ENCODE assay signal across 39 cellular contexts in the genomic region with DNA sequence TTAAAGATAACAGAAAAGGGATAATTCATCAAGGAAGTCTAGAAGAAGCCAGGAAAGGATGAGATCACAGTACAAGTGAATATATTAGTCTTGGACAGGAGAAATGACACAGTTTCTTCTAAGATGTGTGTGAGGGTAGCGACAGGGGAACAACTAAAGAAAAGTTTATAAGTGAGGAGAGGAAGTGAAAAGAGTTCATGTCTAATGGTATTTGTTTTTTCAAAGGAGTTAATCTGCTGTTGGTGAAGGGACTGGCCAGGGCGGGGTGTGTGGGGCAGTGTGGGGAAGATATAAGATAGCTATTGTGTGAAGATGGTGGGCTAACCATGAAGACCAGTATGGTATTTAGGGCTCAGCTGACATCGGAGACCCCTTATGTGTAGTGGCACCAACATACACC. TPM values are rescaled to one million over a fixed set of nuclear protein-coding genes. Genes with fewer than 3 reads are reported as not detected.
"Had no signal": no experiment of that assay in that cellular context is flagged by ENCODE, and none has a peak within 500 bp of the region (broad histone marks: within the 10 kb centered on the region; RNA-seq: fewer than 3 reads in every experiment).

No MANE protein-coding gene starts in this region.

- DNase-seq: activated CD4-positive, alpha-beta memory T cell treated with anti-CD3 and anti-CD28 coated beads for 36 hours; activated CD4-positive, alpha-beta T cell treated with anti-CD3 and anti-CD28 coated beads for 4 hours; activated CD4-positive, alpha-beta T cell treated with anti-CD3 and anti-CD28 coated beads, Interleukin-2, amount 50 U/mL, for 1 hour; activated CD4-positive, CD25-positive, alpha-beta regulatory T cell treated with anti-CD3 and anti-CD28 coated beads, Interleukin-2, amount 50 U/mL, for 72 hours; activated CD8-positive, alpha-beta memory T cell treated with anti-CD3 and anti-CD28 coated beads, Interleukin-2, amount 50 U/mL, for 4 hours; activated gamma-delta T cell treated with Interleukin-2 at 50 U/mL for 16 hours; activated naive CD4-positive, alpha-beta T cell treated with anti-CD3 and anti-CD28 coated beads for 36 hours; activated T-cell treated with anti-CD3 and anti-CD28 coated beads for 4 hours; activated T-cell treated with anti-CD3 and anti-CD28 coated beads, Interleukin-2, amount 50 U/mL, for 4 hours; adrenal gland; body of pancreas; caudate nucleus; Karpas-422; KBM-7; NCI-H1048; NCI-H1436 treated with DMSO at 0.1 percent for 48 hours; NCI-H1694 treated with DMSO at 0.1 percent for 48 hours; NCI-H2029 treated with DMSO at 0.1 percent for 48 hours; NCI-H2107; NCI-H2171; NCI-H510A; NCI-H526; NCI-H748 treated with DMSO at 0.1 percent for 48 hours; NK-92 treated with Interleukin-12 subunit alpha and Interleukin-12 subunit beta, amount 100 ng/mL, for 24 hours; PC-9; SHP77; SJCRH30 had no signal

- H3K4me2 ChIP-seq: PC-9 had no signal

- H3K27me3 Mint-ChIP-seq: activated CD4-positive, alpha-beta memory T cell treated with anti-CD3 and anti-CD28 coated beads for 36 hours had no signal

- ATAC-seq: activated naive CD4-positive, alpha-beta T cell treated with anti-CD3 and anti-CD28 coated beads, Interleukin-2, amount 50 U/mL, for 72 hours; activated T-cell treated with anti-CD3 and anti-CD28 coated beads, Interleukin-2, amount 50 U/mL, for 4 hours; body of pancreas; WTC11 had no signal

- H3K27ac ChIP-seq: adrenal gland, body of pancreas, breast epithelium, PC-9, SJCRH30, SK-N-MC had no signal

- H3K4me1 ChIP-seq: SJCRH30 had no signal

- H3K9me3 Mint-ChIP-seq: activated CD4-positive, alpha-beta memory T cell treated with anti-CD3 and anti-CD28 coated beads for 36 hours; activated naive CD4-positive, alpha-beta T cell treated with anti-CD3 and anti-CD28 coated beads for 36 hours; activated naive CD4-positive, alpha-beta T cell treated with anti-CD3 and anti-CD28 coated beads, Interleukin-2, amount 50 U/mL, for 72 hours; activated T-cell treated with anti-CD3 and anti-CD28 coated beads, Interleukin-2, amount 50 U/mL, for 4 hours; activated T-helper 1 cell treated with anti-CD3 and anti-CD28 coated beads, Interleukin-12 subunit alpha, Interleukin-12 subunit beta, Interleukin-2, Interleukin-4 antibody, amounts not matched to agents 30 ng/mL and 10 ng/mL and 1 ng/mL, durations not matched to agents 14 hours and 24 hours and 36 hours; T-helper 1 cell treated with Interleukin-12 subunit alpha and Interleukin-12 subunit beta and Interleukin-4 antibody, amounts not matched to agents 30 μg/mL and 1 μg/mL, for 36 hours; T-helper 2 cell treated with Interferon-gamma antibody and Interleukin-4, amounts not matched to agents 5 μg/mL and 100 μg/mL, for 36 hours; WTC11 had no signal

- H3K36me3 Mint-ChIP-seq: activated CD4-positive, alpha-beta memory T cell treated with anti-CD3 and anti-CD28 coated beads for 36 hours; activated naive CD4-positive, alpha-beta T cell treated with anti-CD3 and anti-CD28 coated beads, Interleukin-2, amount 50 U/mL, for 72 hours; WTC11 had no signal

- H3K27me3 ChIP-seq: adrenal gland, body of pancreas, breast epithelium had no signal

- H3K27ac Mint-ChIP-seq: activated CD4-positive, alpha-beta memory T cell treated with anti-CD3 and anti-CD28 coated beads for 36 hours; activated naive CD4-positive, alpha-beta T cell treated with anti-CD3 and anti-CD28 coated beads for 36 hours; activated naive CD4-positive, alpha-beta T cell treated with anti-CD3 and anti-CD28 coated beads, Interleukin-2, amount 50 U/mL, for 72 hours; activated T-helper 1 cell treated with anti-CD3 and anti-CD28 coated beads, Interleukin-12 subunit alpha, Interleukin-12 subunit beta, Interleukin-2, Interleukin-4 antibody, amounts not matched to agents 30 ng/mL and 10 ng/mL and 1 ng/mL, durations not matched to agents 14 hours and 24 hours and 36 hours; T-helper 1 cell treated with Interleukin-12 subunit alpha and Interleukin-12 subunit beta and Interleukin-4 antibody, amounts not matched to agents 30 μg/mL and 1 μg/mL, for 36 hours; T-helper 2 cell treated with Interferon-gamma antibody and Interleukin-4, amounts not matched to agents 5 μg/mL and 100 μg/mL, for 36 hours; WTC11 had no signal

- FAIRE-seq: astrocyte, RCC 7860, TTC549 had no signal

- H3K4me3 ChIP-seq: adrenal gland, body of pancreas, breast epithelium, PC-9, SJCRH30, SK-N-MC had no signal

- H2AFZ ChIP-seq: PC-9 had no signal

- H3K4me3 Mint-ChIP-seq: activated CD4-positive, alpha-beta memory T cell treated with anti-CD3 and anti-CD28 coated beads for 36 hours; activated naive CD4-positive, alpha-beta T cell treated with anti-CD3 and anti-CD28 coated beads for 36 hours; activated T-cell treated with anti-CD3 and anti-CD28 coated beads, Interleukin-2, amount 50 U/mL, for 4 hours; activated T-helper 1 cell treated with anti-CD3 and anti-CD28 coated beads, Interleukin-12 subunit alpha, Interleukin-12 subunit beta, Interleukin-2, Interleukin-4 antibody, amounts not matched to agents 30 ng/mL and 10 ng/mL and 1 ng/mL, durations not matched to agents 14 hours and 24 hours and 36 hours; T-helper 1 cell treated with Interleukin-12 subunit alpha and Interleukin-12 subunit beta and Interleukin-4 antibody, amounts not matched to agents 30 μg/mL and 1 μg/mL, for 36 hours; T-helper 2 cell treated with Interferon-gamma antibody and Interleukin-4, amounts not matched to agents 5 μg/mL and 100 μg/mL, for 36 hours; WTC11 had no signal

- H3K9me3 ChIP-seq: adrenal gland, body of pancreas, breast epithelium, SJCRH30 had no signal

- H3K36me3 ChIP-seq: adrenal gland, breast epithelium, SJCRH30 had no signal

RNA-seq across cellular contexts. Expression of gene OLFML1, which starts 20.9 kb away (rescaled TPM):
- total RNA-seq: activated CD4-positive, alpha-beta memory T cell treated with anti-CD3 and anti-CD28 coated beads for 36 hours; activated naive CD4-positive, alpha-beta T cell treated with anti-CD3 and anti-CD28 coated beads for 36 hours; activated naive CD4-positive, alpha-beta T cell treated with anti-CD3 and anti-CD28 coated beads, Interleukin-2, amount 50 U/mL, for 72 hours; activated T-cell treated with anti-CD3 and anti-CD28 coated beads, Interleukin-2, amount 50 U/mL, for 4 hours; activated T-helper 1 cell treated with anti-CD3 and anti-CD28 coated beads, Interleukin-12 subunit alpha, Interleukin-12 subunit beta, Interleukin-2, Interleukin-4 antibody, amounts not matched to agents 30 ng/mL and 10 ng/mL and 1 ng/mL, durations not matched to agents 14 hours and 24 hours and 36 hours; astrocyte; MCF 10A; OCI-LY7; PC-9; SJCRH30; WTC11 had no signal
